In genomic region chr15:33047077-33047476, GRCh38 we compare ENCODE assay signal across 19 cellular contexts.
"Had no signal": no experiment of that assay in that cellular context is flagged by ENCODE, and none has a peak within 500 bp of the region (broad histone marks: within the 10 kb centered on the region; RNA-seq: fewer than 3 reads in every experiment).

No MANE protein-coding gene starts in this region.

- H3K4me3 ChIP-seq: SJSA1, SK-N-MC had no signal

- ATAC-seq: HepG2 had no signal

- H3K27ac ChIP-seq: SJSA1, SK-N-MC had no signal

- FAIRE-seq: HepG2, RCC 7860 had no signal

- H3K36me3 ChIP-seq: SJSA1 had no signal

- DNase-seq: IMR-90, Kasumi-1, KG1, MM.1S, NCI-H1092 treated with DMSO at 0.1 percent for 48 hours, NCI-H1436, NCI-H187, NCI-H2029, NCI-H2171 treated with DMSO at 0.1 percent for 48 hours, NCI-H345, NCI-H524 treated with DMSO at 0.1 percent for 48 hours, NCI-H69, NCI-H774, Right ventricle myocardium superior, SIG-M5 had no signal

- H3K27me3 ChIP-seq: SJSA1 had no signal

- H3K4me1 ChIP-seq: SJSA1 had no signal
